In the genomic region with DNA sequence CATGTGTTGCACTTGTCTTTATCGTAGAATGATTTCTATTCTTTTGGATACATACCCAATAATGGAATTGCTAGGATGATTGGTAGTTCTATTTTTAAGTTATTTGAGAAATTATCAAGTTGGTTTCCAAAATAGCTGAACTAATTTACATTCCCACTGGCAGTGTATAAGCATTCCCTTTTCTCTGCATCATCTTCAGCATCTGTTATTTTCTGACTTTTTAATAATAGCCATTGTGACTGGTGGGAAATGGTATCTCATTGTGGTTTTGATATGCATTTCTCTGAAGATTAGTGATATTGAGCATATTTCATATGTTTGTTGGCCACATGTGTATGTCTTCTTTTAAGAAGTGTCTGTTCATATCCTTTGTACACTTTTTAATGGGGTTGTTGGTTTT, we compare ENCODE assay signal across 32 cellular contexts.
"Had no signal": no experiment of that assay in that cellular context is flagged by ENCODE, and none has a peak within 500 bp of the region (broad histone marks: within the 10 kb centered on the region; RNA-seq: fewer than 3 reads in every experiment).

No MANE protein-coding gene starts in this region.

- H3K4me3 ChIP-seq: neural progenitor cell, ovary, psoas muscle, right lobe of liver, sigmoid colon, skin epidermis, smooth muscle cell, spleen, suprapubic skin, testis, tibial artery, transverse colon, upper lobe of right lung, uterus had no signal

- H3K4me1 Mint-ChIP-seq: natural killer cell; nephron; neural progenitor cell; stimulated activated memory B cell treated with anti-CD40 and anti-IgM and Interleukin-4, amounts not matched to agents 10 μg/mL and 1 μg/mL and 100 μg/mL, for 72 hours; stimulated activated naive CD8-positive, alpha-beta T cell treated with anti-CD3 and anti-CD28 coated beads, Interleukin-15, amount 100 ng/mL, for 72 hours had no signal

- H3K9me3 Mint-ChIP-seq: natural killer cell, type B pancreatic cell had no signal

- H3K27me3 ChIP-seq: neural progenitor cell, ovary, right lobe of liver, sigmoid colon, suprapubic skin, testis, tibial artery, transverse colon, upper lobe of right lung, uterus had no signal

- H3K27ac Mint-ChIP-seq: natural killer cell; nephron; neural progenitor cell; progenitor cell of endocrine pancreas; stimulated activated memory B cell treated with anti-CD40 and anti-IgM and Interleukin-4, amounts not matched to agents 10 μg/mL and 1 μg/mL and 100 μg/mL, for 72 hours; stimulated activated naive CD8-positive, alpha-beta T cell treated with anti-CD3 and anti-CD28 coated beads, Interleukin-15, amount 100 ng/mL, for 72 hours; type B pancreatic cell had no signal

- H3K9me3 ChIP-seq: ovary, psoas muscle, right lobe of liver, sigmoid colon, suprapubic skin, testis, upper lobe of right lung had no signal

- H2AFZ ChIP-seq: neural progenitor cell, parathyroid adenoma had no signal

- H3K4me3 Mint-ChIP-seq: natural killer cell; nephron; neural progenitor cell; stimulated activated memory B cell treated with anti-CD40 and anti-IgM and Interleukin-4, amounts not matched to agents 10 μg/mL and 1 μg/mL and 100 μg/mL, for 72 hours; stimulated activated naive CD8-positive, alpha-beta T cell treated with anti-CD3 and anti-CD28 coated beads, Interleukin-15, amount 100 ng/mL, for 72 hours; type B pancreatic cell had no signal

- H3K4me2 ChIP-seq: neural progenitor cell, smooth muscle cell had no signal

- H3K27ac ChIP-seq: neural progenitor cell, ovary, parathyroid adenoma, psoas muscle, right lobe of liver, sigmoid colon, skin epidermis, spleen, suprapubic skin, testis, tibial artery, transverse colon, upper lobe of right lung, uterus had no signal

- H3K36me3 ChIP-seq: neural progenitor cell, ovary, right lobe of liver, sigmoid colon, spleen, suprapubic skin, tibial artery, transverse colon, upper lobe of right lung, uterus had no signal

- DNase-seq: natural killer cell; occipital lobe; ovary; posterior cingulate gyrus; psoas muscle; right cardiac atrium; right lobe of liver; sigmoid colon; spleen; stimulated activated CD4-positive, alpha-beta T cell treated with anti-CD3 and anti-CD28 coated beads, Interleukin-12 subunit alpha, Interleukin-12 subunit beta, amount 100 ng/mL, for 4 hours; stimulated activated CD4-positive, alpha-beta T cell treated with anti-CD3 and anti-CD28 coated beads, Interleukin-1b, Interleukin-23, amount 100 ng/mL, for 48 hours; stimulated activated CD4-positive, alpha-beta T cell treated with anti-CD3 and anti-CD28 coated beads, Interleukin-4, amount 100 ng/mL, for 1 hour; stimulated activated CD4-positive, alpha-beta T cell treated with anti-CD3 and anti-CD28 coated beads, Interleukin-4, amount 100 ng/mL, for 4 hours; stimulated activated CD8-positive, alpha-beta memory T cell treated with anti-CD3 and anti-CD28 coated beads, Interleukin-4, amount 100 ng/mL, for 48 hours; stimulated activated naive CD4-positive, alpha-beta T cell; stimulated activated naive CD8-positive, alpha-beta T cell treated with anti-CD3 and anti-CD28 coated beads, Interleukin-15, amount 100 ng/mL, for 72 hours; stimulated activated naive CD8-positive, alpha-beta T cell treated with anti-CD3 and anti-CD28 coated beads, Interleukin-15, Interleukin-2, amounts not matched to agents 100 U/mL and 50 U/mL, for 24 hours; substantia nigra; testis; tibial artery; transverse colon; upper lobe of right lung; uterus had no signal

- H3K36me3 Mint-ChIP-seq: neural progenitor cell; stimulated activated memory B cell treated with anti-CD40 and anti-IgM and Interleukin-4, amounts not matched to agents 10 μg/mL and 1 μg/mL and 100 μg/mL, for 72 hours; type B pancreatic cell had no signal

- H3K9ac ChIP-seq: neural progenitor cell, parathyroid adenoma had no signal

- H3K79me2 ChIP-seq: parathyroid adenoma had no signal

- H3K4me1 ChIP-seq: neural progenitor cell, parathyroid adenoma, psoas muscle, right lobe of liver, sigmoid colon, spleen, suprapubic skin, testis, tibial artery, transverse colon, upper lobe of right lung, uterus had no signal
